ENCODE assay signal across 1 cellular context in the genomic region with DNA sequence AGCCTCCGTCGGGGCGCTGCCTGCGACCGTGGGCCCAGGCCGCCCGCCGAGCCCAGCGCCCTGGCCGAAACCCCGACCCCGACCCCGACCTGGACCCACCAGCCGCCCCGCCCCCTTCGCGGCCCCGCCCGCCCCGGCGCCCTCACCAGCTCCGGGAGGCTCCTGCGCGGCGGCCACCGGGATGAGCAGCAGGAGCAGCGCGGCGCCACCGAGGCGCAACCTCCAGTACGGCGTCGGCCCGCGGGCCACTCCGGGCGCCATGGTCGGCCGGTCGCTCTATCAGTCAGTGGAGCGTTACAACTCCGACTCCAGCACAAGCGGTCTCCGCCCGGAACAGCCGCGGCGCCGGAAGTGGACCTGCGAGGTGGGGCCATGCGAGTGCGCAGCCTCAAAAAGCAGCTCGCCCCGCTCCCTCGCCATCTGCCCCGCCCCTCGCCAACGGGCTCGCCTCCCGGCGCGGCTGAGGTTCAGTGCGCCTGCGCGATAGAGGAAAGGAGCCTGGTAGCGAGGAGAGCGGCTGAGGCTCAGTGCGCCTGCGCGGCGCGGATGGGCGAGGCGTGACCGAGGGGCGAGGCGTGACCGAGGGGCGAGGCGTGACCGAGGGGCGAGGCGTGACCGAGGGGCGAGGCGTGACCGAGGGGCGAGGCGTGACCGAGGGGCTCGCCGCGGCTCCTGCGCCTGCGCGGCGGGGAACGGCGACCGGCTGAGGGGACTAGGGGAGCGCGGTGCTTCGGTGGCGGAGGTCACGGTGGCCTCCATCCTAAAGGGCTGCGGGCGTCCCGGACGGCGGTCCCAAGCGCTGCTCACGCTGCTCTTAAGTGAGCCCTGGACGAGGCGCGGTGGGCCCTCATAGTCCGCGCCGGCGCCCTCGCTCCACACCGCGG.
TF ChIP-seq lines count a peak whose summit lies in the region.

A gene with protein sequence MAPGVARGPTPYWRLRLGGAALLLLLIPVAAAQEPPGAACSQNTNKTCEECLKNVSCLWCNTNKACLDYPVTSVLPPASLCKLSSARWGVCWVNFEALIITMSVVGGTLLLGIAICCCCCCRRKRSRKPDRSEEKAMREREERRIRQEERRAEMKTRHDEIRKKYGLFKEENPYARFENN (minus strand): TSS at position 335 of the 884 bp plus-strand sequence. CDS start 74 bp downstream, at position 261.

TF ChIP-seq in HepG2, 621 proteins besides CTCF, POLR2A, EP300 and RAD21 (continued from another document):
- TF ChIP-seq, protein P1, sequence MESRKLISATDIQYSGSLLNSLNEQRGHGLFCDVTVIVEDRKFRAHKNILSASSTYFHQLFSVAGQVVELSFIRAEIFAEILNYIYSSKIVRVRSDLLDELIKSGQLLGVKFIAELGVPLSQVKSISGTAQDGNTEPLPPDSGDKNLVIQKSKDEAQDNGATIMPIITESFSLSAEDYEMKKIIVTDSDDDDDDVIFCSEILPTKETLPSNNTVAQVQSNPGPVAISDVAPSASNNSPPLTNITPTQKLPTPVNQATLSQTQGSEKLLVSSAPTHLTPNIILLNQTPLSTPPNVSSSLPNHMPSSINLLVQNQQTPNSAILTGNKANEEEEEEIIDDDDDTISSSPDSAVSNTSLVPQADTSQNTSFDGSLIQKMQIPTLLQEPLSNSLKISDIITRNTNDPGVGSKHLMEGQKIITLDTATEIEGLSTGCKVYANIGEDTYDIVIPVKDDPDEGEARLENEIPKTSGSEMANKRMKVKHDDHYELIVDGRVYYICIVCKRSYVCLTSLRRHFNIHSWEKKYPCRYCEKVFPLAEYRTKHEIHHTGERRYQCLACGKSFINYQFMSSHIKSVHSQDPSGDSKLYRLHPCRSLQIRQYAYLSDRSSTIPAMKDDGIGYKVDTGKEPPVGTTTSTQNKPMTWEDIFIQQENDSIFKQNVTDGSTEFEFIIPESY (CRISPR knock-in tag; IDR thresholded peaks at IDR 0.05): no peak; the same call in 1 of the 2 replicates
- no peak for TF ChIP-seq MLLT10 (CRISPR knock-in tag; IDR thresholded peaks at IDR 0.05)
- TF ChIP-seq NFRKB (IDR thresholded peaks at IDR 0.05): no peak
- TF ChIP-seq, protein P2, sequence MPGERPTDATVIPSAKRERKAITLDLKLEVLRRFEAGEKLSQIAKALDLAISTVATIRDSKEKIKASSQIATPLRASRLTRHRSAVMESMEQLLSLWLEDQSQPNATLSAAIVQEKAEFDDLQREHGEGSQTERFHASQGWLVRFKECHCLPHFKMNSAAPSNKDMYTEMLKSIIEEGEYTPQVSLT (CRISPR knock-in tag; IDR thresholded peaks at IDR 0.05; ENCODE audit: borderline replicate concordance, low read depth): no peak; the same call in 1 of the 2 replicates
- no peak for TF ChIP-seq ZNF367 (CRISPR knock-in tag; IDR thresholded peaks at IDR 0.05; ENCODE audit: borderline replicate concordance)
- no peak for TF ChIP-seq ZNF530 (CRISPR knock-in tag; IDR thresholded peaks at IDR 0.05; ENCODE audit: low read depth)
- TF ChIP-seq EHMT2 (IDR thresholded peaks at IDR 0.05; ENCODE audit: borderline replicate concordance, low read depth, low read length): no peak
- no peak for TF ChIP-seq HMG20A (CRISPR knock-in tag; IDR thresholded peaks at IDR 0.05; ENCODE audit: borderline replicate concordance)
- no peak for TF ChIP-seq HOXA7 (CRISPR knock-in tag; IDR thresholded peaks at IDR 0.05)
- TF ChIP-seq, protein P3, sequence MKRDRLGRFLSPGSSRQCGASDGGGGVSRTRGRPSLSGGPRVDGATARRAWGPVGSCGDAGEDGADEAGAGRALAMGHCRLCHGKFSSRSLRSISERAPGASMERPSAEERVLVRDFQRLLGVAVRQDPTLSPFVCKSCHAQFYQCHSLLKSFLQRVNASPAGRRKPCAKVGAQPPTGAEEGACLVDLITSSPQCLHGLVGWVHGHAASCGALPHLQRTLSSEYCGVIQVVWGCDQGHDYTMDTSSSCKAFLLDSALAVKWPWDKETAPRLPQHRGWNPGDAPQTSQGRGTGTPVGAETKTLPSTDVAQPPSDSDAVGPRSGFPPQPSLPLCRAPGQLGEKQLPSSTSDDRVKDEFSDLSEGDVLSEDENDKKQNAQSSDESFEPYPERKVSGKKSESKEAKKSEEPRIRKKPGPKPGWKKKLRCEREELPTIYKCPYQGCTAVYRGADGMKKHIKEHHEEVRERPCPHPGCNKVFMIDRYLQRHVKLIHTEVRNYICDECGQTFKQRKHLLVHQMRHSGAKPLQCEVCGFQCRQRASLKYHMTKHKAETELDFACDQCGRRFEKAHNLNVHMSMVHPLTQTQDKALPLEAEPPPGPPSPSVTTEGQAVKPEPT (CRISPR knock-in tag; IDR thresholded peaks at IDR 0.05; ENCODE audit: low read depth): 0 out of 2 replicates have a peak, but pooled peaks have one; percentile 31
- TF ChIP-seq SOX5 (CRISPR knock-in tag; IDR thresholded peaks at IDR 0.05; ENCODE audit: borderline replicate concordance): 0 out of 2 replicates have a peak, but pooled peaks have one; percentile 34
- peak; percentile 97 for TF ChIP-seq ZBTB7A (CRISPR knock-in tag; IDR thresholded peaks at IDR 0.05)
- 0 out of 2 replicates have a peak, but pooled peaks have one; percentile 13 for TF ChIP-seq FOXC1 (CRISPR knock-in tag; IDR thresholded peaks at IDR 0.05; ENCODE audit: borderline replicate concordance)
- TF ChIP-seq, protein P4, sequence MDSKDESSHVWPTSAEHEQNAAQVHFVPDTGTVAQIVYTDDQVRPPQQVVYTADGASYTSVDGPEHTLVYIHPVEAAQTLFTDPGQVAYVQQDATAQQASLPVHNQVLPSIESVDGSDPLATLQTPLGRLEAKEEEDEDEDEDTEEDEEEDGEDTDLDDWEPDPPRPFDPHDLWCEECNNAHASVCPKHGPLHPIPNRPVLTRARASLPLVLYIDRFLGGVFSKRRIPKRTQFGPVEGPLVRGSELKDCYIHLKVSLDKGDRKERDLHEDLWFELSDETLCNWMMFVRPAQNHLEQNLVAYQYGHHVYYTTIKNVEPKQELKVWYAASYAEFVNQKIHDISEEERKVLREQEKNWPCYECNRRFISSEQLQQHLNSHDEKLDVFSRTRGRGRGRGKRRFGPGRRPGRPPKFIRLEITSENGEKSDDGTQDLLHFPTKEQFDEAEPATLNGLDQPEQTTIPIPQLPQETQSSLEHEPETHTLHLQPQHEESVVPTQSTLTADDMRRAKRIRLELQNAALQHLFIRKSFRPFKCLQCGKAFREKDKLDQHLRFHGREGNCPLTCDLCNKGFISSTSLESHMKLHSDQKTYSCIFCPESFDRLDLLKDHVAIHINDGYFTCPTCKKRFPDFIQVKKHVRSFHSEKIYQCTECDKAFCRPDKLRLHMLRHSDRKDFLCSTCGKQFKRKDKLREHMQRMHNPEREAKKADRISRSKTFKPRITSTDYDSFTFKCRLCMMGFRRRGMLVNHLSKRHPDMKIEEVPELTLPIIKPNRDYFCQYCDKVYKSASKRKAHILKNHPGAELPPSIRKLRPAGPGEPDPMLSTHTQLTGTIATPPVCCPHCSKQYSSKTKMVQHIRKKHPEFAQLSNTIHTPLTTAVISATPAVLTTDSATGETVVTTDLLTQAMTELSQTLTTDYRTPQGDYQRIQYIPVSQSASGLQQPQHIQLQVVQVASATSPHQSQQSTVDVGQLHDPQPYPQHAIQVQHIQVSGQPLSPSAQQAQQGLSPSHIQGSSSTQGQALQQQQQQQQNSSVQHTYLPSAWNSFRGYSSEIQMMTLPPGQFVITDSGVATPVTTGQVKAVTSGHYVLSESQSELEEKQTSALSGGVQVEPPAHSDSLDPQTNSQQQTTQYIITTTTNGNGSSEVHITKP (CRISPR knock-in tag; IDR thresholded peaks at IDR 0.05; ENCODE audit: low read depth): no peak
- no peak for TF ChIP-seq ZNF207 (IDR thresholded peaks at IDR 0.05; ENCODE audit: borderline replicate concordance)
- no peak for TF ChIP-seq CBX1 (IDR thresholded peaks at IDR 0.05; ENCODE audit: low read depth)
- no peak for TF ChIP-seq SIX1 (CRISPR knock-in tag; IDR thresholded peaks at IDR 0.05; ENCODE audit: borderline replicate concordance)
- TF ChIP-seq MTA3 (CRISPR knock-in tag; IDR thresholded peaks at IDR 0.05): no peak
- TF ChIP-seq HNF4G (IDR thresholded peaks at IDR 0.05; ENCODE audit: borderline replicate concordance, low read depth, low read length): no peak
- TF ChIP-seq HNF4G (CRISPR knock-in tag; IDR thresholded peaks at IDR 0.05; ENCODE audit: borderline replicate concordance, low read depth): peak; percentile 53; the same call in 1 of the 2 replicates
- peak; percentile 49; the same call in 1 of the 2 replicates for TF ChIP-seq ZNF430 (CRISPR knock-in tag; IDR thresholded peaks at IDR 0.05)
